1 cellular context compared by ENCODE assay signal in genomic region chr17:27616414-27616813, GRCh38.
TF ChIP-seq lines count a peak whose summit lies in the region.

No MANE protein-coding gene starts in this region.

TF ChIP-seq in GM12878, 131 proteins besides CTCF, POLR2A, EP300 and RAD21 (continued from another document):
- TF ChIP-seq NR2C2 (IDR thresholded peaks at IDR 0.05; ENCODE audit: borderline replicate concordance, control insufficient read depth, insufficient read length, low read depth) (no peak), ZBED1 (IDR thresholded peaks at IDR 0.05; ENCODE audit: borderline replicate concordance) (no peak), ZBTB11 (CRISPR knock-in tag; IDR thresholded peaks at IDR 0.05) (no peak), CHD2 (IDR thresholded peaks at IDR 0.05; ENCODE audit: borderline replicate concordance, low read depth, low read length) (no peak), PRDM15 (CRISPR knock-in tag; IDR thresholded peaks at IDR 0.05) (no peak)
